In genomic region chr2:190415251-190415650, GRCh38 we compare ENCODE assay signal across 21 cellular contexts. TPM values are rescaled to one million over a fixed set of nuclear protein-coding genes. Genes with fewer than 3 reads are reported as not detected.
DNase-seq lines count a peak whose midpoint lies in the region; FAIRE-seq lines count a peak whose summit lies in the region.
"Had no signal": no experiment of that assay in that cellular context is flagged by ENCODE, and none has a peak within 500 bp of the region (broad histone marks: within the 10 kb centered on the region; RNA-seq: fewer than 3 reads in every experiment).

No MANE protein-coding gene starts in this region.

- H3K23ac ChIP-seq in trophoblast cell (ENCODE audit: low read length), result no peak overlapping the region

- no peak overlapping the region for H3K14ac ChIP-seq in trophoblast cell (ENCODE audit: low read length)

- no peak for DNase-seq in activated naive CD4-positive, alpha-beta T cell treated with anti-CD3 and anti-CD28 coated beads for 36 hours
- no peak for DNase-seq in activated naive CD4-positive, alpha-beta T cell (lab: John Stamatoyannopoulos, UW)
- no peak for DNase-seq in GM19239 (ENCODE audit: insufficient read length, low spot score)
- DNase-seq in activated naive CD8-positive, alpha-beta T cell treated with anti-CD3 and anti-CD28 coated beads for 36 hours, result no peak
- DNase-seq in trophoblast cell, result peak; percentile 41 to 80
- DNase-seq in NK-92 (lab: John Stamatoyannopoulos, UW; ENCODE audit: unreplicated experiment), result no peak
- DNase-seq in NCI-H524 treated with DMSO at 0.1 percent for 48 hours (lab: John Stamatoyannopoulos, UW), result no peak
- DNase-seq in stimulated activated CD4-positive, alpha-beta T cell treated with anti-CD3 and anti-CD28 coated beads, Interleukin-12 subunit alpha, Interleukin-12 subunit beta, amount 100 ng/mL, for 4 hours, result no peak
- DNase-seq: activated CD8-positive, alpha-beta memory T cell treated with anti-CD3 and anti-CD28 coated beads, Interleukin-2, amount 50 U/mL, for 4 hours; body of pancreas; Caco-2; EL; glutamatergic neuron; HCEC 1CT; KBM-7; NCI-H2081; NCI-H446; stimulated activated CD4-positive, alpha-beta T cell treated with anti-CD3 and anti-CD28 coated beads, Interleukin-2, amount 100 ng/mL, for 24 hours; upper lobe of left lung had no signal

- no peaks in the 10 kb centered on the region for H3K9me3 ChIP-seq in trophoblast cell (ENCODE audit: insufficient read depth, low read depth, low read length)
- H3K9me3 ChIP-seq: body of pancreas, Caco-2, prostate gland, upper lobe of left lung had no signal

- no peak overlapping the region for H3K18ac ChIP-seq in trophoblast cell (ENCODE audit: low read length)

- no peaks in the 10 kb centered on the region for H3K27me3 Mint-ChIP-seq in activated naive CD4-positive, alpha-beta T cell treated with anti-CD3 and anti-CD28 coated beads for 36 hours (ENCODE audit: low read depth)
- H3K27me3 Mint-ChIP-seq in activated naive CD8-positive, alpha-beta T cell treated with anti-CD3 and anti-CD28 coated beads for 36 hours, result no peaks in the 10 kb centered on the region

- H3K27ac Mint-ChIP-seq in activated naive CD4-positive, alpha-beta T cell treated with anti-CD3 and anti-CD28 coated beads for 36 hours, result peak overlapping the region; percentile 91
- H3K27ac Mint-ChIP-seq in activated naive CD8-positive, alpha-beta T cell treated with anti-CD3 and anti-CD28 coated beads for 36 hours, result peak overlapping the region; percentile 89
- H3K27ac Mint-ChIP-seq: mesothelial cell of epicardium had no signal

- no peak overlapping the region for H2BK12ac ChIP-seq in trophoblast cell (ENCODE audit: low read length)

- H3K4me2 ChIP-seq in trophoblast cell (ENCODE audit: low read length), result no peak overlapping the region

- no peak overlapping the region for H2BK5ac ChIP-seq in trophoblast cell (ENCODE audit: low read depth, low read length, poor library complexity)

- H4K91ac ChIP-seq in trophoblast cell (ENCODE audit: low read depth, low read length), result no peak overlapping the region

- WGBS in trophoblast cell (ENCODE audit: extremely low coverage, insufficient coverage, insufficient read length), result no CpG with 5 or more reads among the region's 4 CpGs

- no peak overlapping the region for H2AK5ac ChIP-seq in trophoblast cell (ENCODE audit: low read length)

- H2AFZ ChIP-seq in trophoblast cell (ENCODE audit: insufficient read depth, low read length, poor library complexity), result no peak overlapping the region

- no peaks in the 10 kb centered on the region for H3K27me3 ChIP-seq in trophoblast cell (ENCODE audit: insufficient read depth, low read length)
- H3K27me3 ChIP-seq: body of pancreas, upper lobe of left lung had no signal

- no peak overlapping the region for H3K9ac ChIP-seq in trophoblast cell (ENCODE audit: low read length)

- H3K4me3 Mint-ChIP-seq in activated naive CD4-positive, alpha-beta T cell treated with anti-CD3 and anti-CD28 coated beads for 36 hours, result peak overlapping the region; percentile 46
- H3K4me3 Mint-ChIP-seq in activated naive CD8-positive, alpha-beta T cell treated with anti-CD3 and anti-CD28 coated beads for 36 hours, result peak overlapping the region; percentile 8
- H3K4me3 Mint-ChIP-seq: mesothelial cell of epicardium had no signal

- H2BK120ac ChIP-seq in trophoblast cell (ENCODE audit: insufficient read depth, low read length, poor library complexity), result no peak overlapping the region

- H3K4me1 ChIP-seq in trophoblast cell (ENCODE audit: control insufficient read depth in 1 of 2, insufficient read depth in 2 of 2, low read length in 2 of 2), result peaks cover 9 to 11% of the 10 kb centered on the region in 2 experiments
- H3K4me1 ChIP-seq: Caco-2 had no signal

- FAIRE-seq in GM19239 (lab: Jason Lieb, UNC), result peak; percentile 61

- no peak overlapping the region for H4K12ac ChIP-seq in trophoblast cell (ENCODE audit: low read depth, low read length)

- no peak overlapping the region for H3K27ac ChIP-seq in trophoblast cell (ENCODE audit: low read depth, low read length)
- H3K27ac ChIP-seq: body of pancreas had no signal

- H3K79me2 ChIP-seq in trophoblast cell (ENCODE audit: control insufficient read depth, insufficient read depth, low read length, poor library complexity), result no peaks in the 10 kb centered on the region

- intact Hi-C loops in activated naive CD4-positive, alpha-beta T cell treated with anti-CD3 and anti-CD28 coated beads for 36 hours (cut with micrococcal nuclease), result loop anchor here (1.0 to 10.0 kb wide), 2 partner anchors 8 to 970 kb away; partner anchors contain the start of gene WDR75

- no peak overlapping the region for H3K4me3 ChIP-seq in trophoblast cell (ENCODE audit: low read depth, low read length)
- H3K4me3 ChIP-seq: body of pancreas, prostate gland, upper lobe of left lung had no signal

- CTCF ChIA-PET in activated naive CD4-positive, alpha-beta T cell treated with anti-CD3 and anti-CD28 coated beads for 36 hours (lab: Charles Lee), result interaction anchor here (0.6 to 0.7 kb wide), 2 partner anchors 8 to 96 kb away, joined by 3 read pairs; no protein-coding TSS in a partner anchor

- no peaks in the 10 kb centered on the region for H3K9me3 Mint-ChIP-seq in activated naive CD4-positive, alpha-beta T cell treated with anti-CD3 and anti-CD28 coated beads for 36 hours
- H3K9me3 Mint-ChIP-seq in activated naive CD8-positive, alpha-beta T cell treated with anti-CD3 and anti-CD28 coated beads for 36 hours, result no peaks in the 10 kb centered on the region
- H3K9me3 Mint-ChIP-seq: mesothelial cell of epicardium had no signal

- H3K36me3 Mint-ChIP-seq in activated naive CD4-positive, alpha-beta T cell treated with anti-CD3 and anti-CD28 coated beads for 36 hours (ENCODE audit: low read depth), result peaks cover 5% of the 10 kb centered on the region
- peaks cover 27% of the 10 kb centered on the region for H3K36me3 Mint-ChIP-seq in activated naive CD8-positive, alpha-beta T cell treated with anti-CD3 and anti-CD28 coated beads for 36 hours
- H3K36me3 Mint-ChIP-seq: mesothelial cell of epicardium had no signal

- no peaks in the 10 kb centered on the region for H3K36me3 ChIP-seq in trophoblast cell (ENCODE audit: control insufficient read depth in 1 of 2, insufficient read depth in 2 of 2, low read length in 2 of 2)
- H3K36me3 ChIP-seq: prostate gland, upper lobe of left lung had no signal

- no peak overlapping the region for H3K4ac ChIP-seq in trophoblast cell (ENCODE audit: low read depth, low read length)

- peaks cover 70% of the 10 kb centered on the region for H3K4me1 Mint-ChIP-seq in activated naive CD4-positive, alpha-beta T cell treated with anti-CD3 and anti-CD28 coated beads for 36 hours (ENCODE audit: low read depth)
- H3K4me1 Mint-ChIP-seq in activated naive CD8-positive, alpha-beta T cell treated with anti-CD3 and anti-CD28 coated beads for 36 hours, result peaks cover 72% of the 10 kb centered on the region

- H3K79me1 ChIP-seq in trophoblast cell (ENCODE audit: low read length), result peaks cover 3% of the 10 kb centered on the region

- H4K8ac ChIP-seq in trophoblast cell (ENCODE audit: low read depth, low read length), result no peak overlapping the region

RNA-seq across cellular contexts. Expression of gene MFSD6, which starts 7.1 kb away (rescaled TPM):
- total RNA-seq in activated naive CD4-positive, alpha-beta T cell treated with anti-CD3 and anti-CD28 coated beads for 36 hours, result 10 to 100 TPM; 21.0 to 21.6 TPM
- 10 to 100 TPM; 45.6 to 51.1 TPM for total RNA-seq in activated naive CD8-positive, alpha-beta T cell treated with anti-CD3 and anti-CD28 coated beads for 36 hours
- polyA plus RNA-seq in trophoblast cell (2013), result 7.2 and 8.1 TPM in 2 replicates

Comparison
In these comparisons a context has a peak if more than half of its experiments do, and no peak if none do; other contexts are left out.
1. DNase-seq: peak in trophoblast cell (2 of 2); none in activated naive CD4-positive, alpha-beta T cell treated with anti-CD3 and anti-CD28 coated beads for 36 hours (single experiment), activated naive CD4-positive, alpha-beta T cell (0 of 4), GM19239 (single experiment), activated naive CD8-positive, alpha-beta T cell treated with anti-CD3 and anti-CD28 coated beads for 36 hours (single experiment), NK-92 (single experiment), NCI-H524 treated with DMSO at 0.1 percent for 48 hours (single experiment) and stimulated activated CD4-positive, alpha-beta T cell treated with anti-CD3 and anti-CD28 coated beads, Interleukin-12 subunit alpha, Interleukin-12 subunit beta, amount 100 ng/mL, for 4 hours (single experiment).